1 cellular context compared by ENCODE assay signal in genomic region chr11:8604078-8604723, GRCh38.
A peak's percentile ranks its signal among the peaks of the same experiment; 100 is the strongest.
TF ChIP-seq lines count a peak whose summit lies in the region.

No MANE protein-coding gene starts in this region.

TF ChIP-seq in SK-N-SH, 30 proteins besides CTCF, POLR2A, EP300 and RAD21 (continued from another document):
- TF ChIP-seq NFIC (IDR thresholded peaks at IDR 0.05; ENCODE audit: borderline replicate concordance) = peak; percentile 90
